Comparison of ENCODE assay signal across 8 cellular contexts in genomic region chr1:209248649-209249279, GRCh38.
DNase-seq lines count a peak whose midpoint lies in the region; ATAC-seq and TF ChIP-seq lines count a peak whose summit lies in the region.

No MANE protein-coding gene starts in this region.

- ATAC-seq in GM19452 (IDR thresholded peaks at IDR 0.05; ENCODE audit: unreplicated experiment) (peak; percentile 89), HG03460 (IDR thresholded peaks at IDR 0.05; ENCODE audit: unreplicated experiment) (peak; percentile 88)
- no peak for ATAC-seq in stimulated activated memory B cell treated with anti-CD40 and anti-IgM and Interleukin-4, amounts not matched to agents 10 μg/mL and 1 μg/mL and 100 μg/mL, for 72 hours

- TF ChIP-seq CTCF in fibroblast of lung (conservative IDR thresholded peaks at IDR 0.05 in 1 of 2, IDR thresholded peaks at IDR 0.05 in 1 of 2; ENCODE audit: low read depth in 1 of 2, low read length in 2 of 2), result peak; percentile 83 to 95
- TF ChIP-seq CTCF in neural progenitor cell (IDR thresholded peaks at IDR 0.05), result peak; percentile 92

- H3K36me3 ChIP-seq in fibroblast of lung (ENCODE audit: control insufficient read depth, insufficient read depth, low read length) (no peaks in the 10 kb centered on the region), neural progenitor cell (no peaks in the 10 kb centered on the region)

- no peaks in the 10 kb centered on the region for H3K4me1 Mint-ChIP-seq in activated CD4-positive, alpha-beta memory T cell treated with anti-CD3 and anti-CD28 coated beads, Interleukin-2, amount 10 ng/mL, durations not matched to agents 7 days and 5 days
- H3K4me1 Mint-ChIP-seq in neural progenitor cell, result peaks cover 6% of the 10 kb centered on the region
- no peaks in the 10 kb centered on the region for H3K4me1 Mint-ChIP-seq in stimulated activated memory B cell treated with anti-CD40 and anti-IgM and Interleukin-4, amounts not matched to agents 10 μg/mL and 1 μg/mL and 100 μg/mL, for 72 hours

- no peaks in the 10 kb centered on the region for H3K36me3 Mint-ChIP-seq in activated CD4-positive, alpha-beta memory T cell treated with anti-CD3 and anti-CD28 coated beads, Interleukin-2, amount 10 ng/mL, durations not matched to agents 7 days and 5 days (ENCODE audit: low read depth)
- no peaks in the 10 kb centered on the region for H3K36me3 Mint-ChIP-seq in neural progenitor cell
- no peaks in the 10 kb centered on the region for H3K36me3 Mint-ChIP-seq in stimulated activated memory B cell treated with anti-CD40 and anti-IgM and Interleukin-4, amounts not matched to agents 10 μg/mL and 1 μg/mL and 100 μg/mL, for 72 hours

- H2AFZ ChIP-seq in fibroblast of lung (ENCODE audit: low read length), result no peak overlapping the region
- H2AFZ ChIP-seq in neural progenitor cell (replicated peaks), result no peak overlapping the region

- no peak overlapping the region for H3K4me3 ChIP-seq in fibroblast of lung (replicated peaks in 1 of 4; ENCODE audit: control extremely low read depth in 1 of 4, insufficient read depth in 1 of 4, low read depth in 3 of 4, low read length in 4 of 4)
- H3K4me3 ChIP-seq in neural progenitor cell, result no peak overlapping the region

- no peaks in the 10 kb centered on the region for H3K79me2 ChIP-seq in fibroblast of lung (ENCODE audit: control insufficient read depth, insufficient read depth, low read length)
- H3K79me2 ChIP-seq in neural progenitor cell (ENCODE audit: low read depth), result no peaks in the 10 kb centered on the region

- no peaks in the 10 kb centered on the region for H3K9me3 Mint-ChIP-seq in activated CD4-positive, alpha-beta memory T cell treated with anti-CD3 and anti-CD28 coated beads, Interleukin-2, amount 10 ng/mL, durations not matched to agents 7 days and 5 days
- no peaks in the 10 kb centered on the region for H3K9me3 Mint-ChIP-seq in neural progenitor cell
- H3K9me3 Mint-ChIP-seq in stimulated activated memory B cell treated with anti-CD40 and anti-IgM and Interleukin-4, amounts not matched to agents 10 μg/mL and 1 μg/mL and 100 μg/mL, for 72 hours, result no peaks in the 10 kb centered on the region

- POLR2A ChIA-PET in activated CD4-positive, alpha-beta memory T cell treated with anti-CD3 and anti-CD28 coated beads, Interleukin-2, amount 10 ng/mL, durations not matched to agents 7 days and 5 days (lab: Charles Lee), result no interaction called here

- H3F3A ChIP-seq in neural progenitor cell (ENCODE audit: low read depth), result no peaks in the 10 kb centered on the region

- H3K9me3 ChIP-seq in fibroblast of lung (ENCODE audit: control insufficient read depth, insufficient read depth, low read depth, low read length) (no peaks in the 10 kb centered on the region), neural progenitor cell (ENCODE audit: low read depth) (no peaks in the 10 kb centered on the region)

- H3K4me3 Mint-ChIP-seq in activated CD4-positive, alpha-beta memory T cell treated with anti-CD3 and anti-CD28 coated beads, Interleukin-2, amount 10 ng/mL, durations not matched to agents 7 days and 5 days, result no peak overlapping the region
- no peak overlapping the region for H3K4me3 Mint-ChIP-seq in neural progenitor cell
- H3K4me3 Mint-ChIP-seq in stimulated activated memory B cell treated with anti-CD40 and anti-IgM and Interleukin-4, amounts not matched to agents 10 μg/mL and 1 μg/mL and 100 μg/mL, for 72 hours, result no peak overlapping the region

- H4K20me1 ChIP-seq in fibroblast of lung (ENCODE audit: control insufficient read depth, extremely low read depth, insufficient read depth, low read length), result no peaks in the 10 kb centered on the region
- H4K20me1 ChIP-seq in neural progenitor cell (ENCODE audit: low read depth), result no peaks in the 10 kb centered on the region

- H3K9ac ChIP-seq in fibroblast of lung (ENCODE audit: insufficient read depth, low read length), result no peak overlapping the region
- no peak overlapping the region for H3K9ac ChIP-seq in neural progenitor cell

- DNase-seq in DMS153 (lab: John Stamatoyannopoulos, UW) (peak; percentile 79), NCI-H446 treated with DMSO at 0.1 percent for 48 hours (lab: John Stamatoyannopoulos, UW) (peak; percentile 69), fibroblast of lung (ENCODE audit: low read depth in 2 of 2) (peak; percentile 42 to 69), neural progenitor cell (ENCODE audit: low spot score) (peak; percentile 72)
- peak; percentile 35 for DNase-seq in activated CD4-positive, alpha-beta memory T cell treated with anti-CD3 and anti-CD28 coated beads, Interleukin-2, amount 10 ng/mL, durations not matched to agents 7 days and 5 days

- H3K27me3 ChIP-seq in fibroblast of lung (ENCODE audit: control insufficient read depth, insufficient read depth, low read length), result no peaks in the 10 kb centered on the region
- no peaks in the 10 kb centered on the region for H3K27me3 ChIP-seq in neural progenitor cell

- H3K27me3 Mint-ChIP-seq in activated CD4-positive, alpha-beta memory T cell treated with anti-CD3 and anti-CD28 coated beads, Interleukin-2, amount 10 ng/mL, durations not matched to agents 7 days and 5 days, result peaks cover 7% of the 10 kb centered on the region
- peaks cover 4% of the 10 kb centered on the region for H3K27me3 Mint-ChIP-seq in neural progenitor cell (ENCODE audit: insufficient read depth, low read depth)
- no peaks in the 10 kb centered on the region for H3K27me3 Mint-ChIP-seq in stimulated activated memory B cell treated with anti-CD40 and anti-IgM and Interleukin-4, amounts not matched to agents 10 μg/mL and 1 μg/mL and 100 μg/mL, for 72 hours

- H3K4me1 ChIP-seq in fibroblast of lung (ENCODE audit: control insufficient read depth, extremely low read depth, insufficient read depth, low read length) (no peaks in the 10 kb centered on the region), neural progenitor cell (peaks cover 5% of the 10 kb centered on the region)

- no peak overlapping the region for H3K4me2 ChIP-seq in fibroblast of lung (ENCODE audit: extremely low read depth, insufficient read depth, low read length)
- H3K4me2 ChIP-seq in neural progenitor cell, result no peak overlapping the region

- CTCF ChIA-PET in activated CD4-positive, alpha-beta memory T cell treated with anti-CD3 and anti-CD28 coated beads, Interleukin-2, amount 10 ng/mL, durations not matched to agents 7 days and 5 days (lab: Charles Lee), result interaction anchor here (0.6 to 2.4 kb wide), 15 partner anchors 9 to 599 kb away, joined by 3 to 10 read pairs (median 4); no protein-coding TSS in a partner anchor

- H3K27ac ChIP-seq in fibroblast of lung (ENCODE audit: insufficient read depth, low read length) (no peak overlapping the region), neural progenitor cell (no peak overlapping the region)

- no peak overlapping the region for H3K27ac Mint-ChIP-seq in activated CD4-positive, alpha-beta memory T cell treated with anti-CD3 and anti-CD28 coated beads, Interleukin-2, amount 10 ng/mL, durations not matched to agents 7 days and 5 days
- H3K27ac Mint-ChIP-seq in neural progenitor cell, result no peak overlapping the region
- H3K27ac Mint-ChIP-seq in stimulated activated memory B cell treated with anti-CD40 and anti-IgM and Interleukin-4, amounts not matched to agents 10 μg/mL and 1 μg/mL and 100 μg/mL, for 72 hours, result no peak overlapping the region
